1 cellular context compared by ENCODE assay signal in the genomic region with DNA sequence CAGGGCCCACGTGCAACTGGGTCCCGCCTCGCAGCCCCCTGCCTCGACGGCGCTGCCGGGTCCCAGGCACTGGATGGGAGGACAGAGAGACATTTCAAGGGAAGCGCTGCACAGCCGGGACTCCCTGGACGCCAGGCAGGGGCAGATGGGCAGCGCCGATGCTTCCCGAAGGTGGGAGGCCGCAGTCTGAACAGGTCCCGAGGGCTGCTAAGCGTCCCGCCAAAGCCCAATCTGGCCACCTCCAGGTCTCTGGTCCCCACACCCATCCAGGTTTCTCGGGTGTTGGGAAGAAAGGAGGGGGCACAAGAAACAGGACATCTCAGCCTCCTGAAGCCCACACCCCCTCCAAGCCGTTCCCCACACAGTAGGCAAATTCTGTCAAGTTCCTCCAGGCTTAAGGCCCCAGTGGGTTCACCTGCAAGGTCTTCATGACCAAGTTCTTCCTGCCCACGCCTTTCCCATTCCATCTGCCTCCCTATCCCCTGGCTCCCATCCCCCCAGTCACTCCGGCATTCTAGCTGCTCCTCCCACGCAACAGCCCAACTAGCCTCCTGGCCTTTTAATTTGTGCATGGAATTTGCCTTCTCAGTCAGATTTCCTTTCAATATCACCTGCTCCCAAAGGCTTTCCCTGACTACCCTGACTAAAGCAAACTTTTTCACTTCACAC.
TF ChIP-seq lines count a peak whose summit lies in the region.

No MANE protein-coding gene starts in this region.

TF ChIP-seq in IMR-90, 13 proteins besides CTCF, POLR2A, EP300 and RAD21:
- TF ChIP-seq MAFK (IDR thresholded peaks at IDR 0.05; ENCODE audit: low read depth, low read length) = no peak
- no peak for TF ChIP-seq USF2 (IDR thresholded peaks at IDR 0.05; ENCODE audit: low read depth, low read length)
- TF ChIP-seq MXI1 (IDR thresholded peaks at IDR 0.05; ENCODE audit: borderline replicate concordance, low read depth, low read length) = no peak
- no peak for TF ChIP-seq ELK1 (IDR thresholded peaks at IDR 0.05; ENCODE audit: borderline replicate concordance, low read depth, low read length)
- no peak for TF ChIP-seq MAZ (IDR thresholded peaks at IDR 0.05; ENCODE audit: borderline replicate concordance, low read depth, low read length)
- TF ChIP-seq RCOR1 (IDR thresholded peaks at IDR 0.05; ENCODE audit: insufficient replicate concordance, low read length) = no peak
- TF ChIP-seq FOS (IDR thresholded peaks at IDR 0.05; ENCODE audit: low read depth, low read length) = no peak
- no peak for TF ChIP-seq SMC3 (IDR thresholded peaks at IDR 0.05; ENCODE audit: low read depth, low read length)
- TF ChIP-seq NFE2L2 (IDR thresholded peaks at IDR 0.05; ENCODE audit: low read depth, low read length) = no peak
- TF ChIP-seq CEBPB (IDR thresholded peaks at IDR 0.05; ENCODE audit: low read depth, low read length) = no peak
- no peak for TF ChIP-seq BHLHE40 (IDR thresholded peaks at IDR 0.05; ENCODE audit: low read depth, low read length)
- no peak for TF ChIP-seq CHD1 (IDR thresholded peaks at IDR 0.05; ENCODE audit: low read depth, low read length)
- no peak for TF ChIP-seq RFX5 (IDR thresholded peaks at IDR 0.05; ENCODE audit: low read depth, low read length)
